ENCODE assay signal across 13 cellular contexts in genomic region chr11:32087602-32088001, GRCh38. TPM values are rescaled to one million over a fixed set of nuclear protein-coding genes. Genes with fewer than 3 reads are reported as not detected.
A peak's percentile ranks its signal among the peaks of the same experiment; 100 is the strongest.
DNase-seq lines count a peak whose midpoint lies in the region.
"Had no signal": no experiment of that assay in that cellular context is flagged by ENCODE, and none has a peak within 500 bp of the region (broad histone marks: within the 10 kb centered on the region; RNA-seq: fewer than 3 reads in every experiment).

No MANE protein-coding gene starts in this region.

- POLR2A ChIA-PET in CD8-positive, alpha-beta memory T cell (lab: Charles Lee): no interaction called here

- H3K36me3 ChIP-seq in CD8-positive, alpha-beta memory T cell (ENCODE audit: insufficient read depth, low read length): no peaks in the 10 kb centered on the region
- H3K36me3 ChIP-seq: cardiac muscle cell had no signal

- no peak overlapping the region for H3K4me3 Mint-ChIP-seq in activated naive CD4-positive, alpha-beta T cell treated with anti-CD3 and anti-CD28 coated beads for 36 hours
- peak overlapping the region in 1 of 7 donors; percentile 41 for H3K4me3 Mint-ChIP-seq in CD8-positive, alpha-beta memory T cell
- H3K4me3 Mint-ChIP-seq: nephron progenitor cell had no signal

- H3K9me3 ChIP-seq in CD8-positive, alpha-beta memory T cell (ENCODE audit: low read length): no peaks in the 10 kb centered on the region

- DNase-seq in activated naive CD4-positive, alpha-beta T cell treated with anti-CD3 and anti-CD28 coated beads for 36 hours: no peak
- no peak for DNase-seq in activated naive CD4-positive, alpha-beta T cell (lab: John Stamatoyannopoulos, UW)
- DNase-seq in M059J (ENCODE audit: low read depth) (peak; percentile 88), dermis blood vessel endothelial cell (peak; percentile 50), stromal cell of bone marrow (ENCODE audit: low read depth) (peak; percentile 40), NCI-H2171 (lab: John Stamatoyannopoulos, UW) (no peak), NCI-H2196 treated with DMSO at 0.1 percent for 48 hours (lab: John Stamatoyannopoulos, UW; ENCODE audit: unreplicated experiment) (no peak)
- no peak for DNase-seq in CD8-positive, alpha-beta memory T cell
- DNase-seq: AML-193, NCI-H187 treated with DMSO at 0.1 percent for 48 hours, nephron progenitor cell, SHP77 treated with DMSO at 0.1 percent for 48 hours had no signal

- H3K4me3 ChIP-seq in CD8-positive, alpha-beta memory T cell (ENCODE audit: low read length): no peak overlapping the region
- H3K4me3 ChIP-seq: cardiac muscle cell had no signal

- peaks cover 9% of the 10 kb centered on the region for H3K4me1 ChIP-seq in CD8-positive, alpha-beta memory T cell (ENCODE audit: insufficient read depth, low read length)

- H3K36me3 Mint-ChIP-seq in activated naive CD4-positive, alpha-beta T cell treated with anti-CD3 and anti-CD28 coated beads for 36 hours (ENCODE audit: low read depth): no peaks in the 10 kb centered on the region
- no peaks in the 10 kb centered on the region for H3K36me3 Mint-ChIP-seq in CD8-positive, alpha-beta memory T cell

- intact Hi-C loops in activated naive CD4-positive, alpha-beta T cell treated with anti-CD3 and anti-CD28 coated beads for 36 hours (cut with micrococcal nuclease): loop anchor here (1.0 to 5.0 kb wide), 3 partner anchors 578 to 1765 kb away; partner anchors contain the start of genes ARL14EP, CSTF3, ELP4 and IMMP1L

- no peaks in the 10 kb centered on the region for H3K27me3 ChIP-seq in CD8-positive, alpha-beta memory T cell (ENCODE audit: insufficient read depth, low read length, poor library complexity, severe bottlenecking)
- H3K27me3 ChIP-seq: cardiac muscle cell had no signal

- peaks cover 10% of the 10 kb centered on the region for H3K27me3 Mint-ChIP-seq in activated naive CD4-positive, alpha-beta T cell treated with anti-CD3 and anti-CD28 coated beads for 36 hours (ENCODE audit: low read depth)
- peaks cover 6 to 14% of the 10 kb centered on the region in 2 donors for H3K27me3 Mint-ChIP-seq in CD8-positive, alpha-beta memory T cell

- CTCF ChIA-PET in activated naive CD4-positive, alpha-beta T cell treated with anti-CD3 and anti-CD28 coated beads for 36 hours (lab: Charles Lee): interaction anchor here (1.6 kb wide), 1 partner anchor 13 kb away, joined by 6 read pairs; no protein-coding TSS in a partner anchor
- CTCF ChIA-PET in CD8-positive, alpha-beta memory T cell (lab: Charles Lee): no interaction called here

- H3K27ac ChIP-seq in CD8-positive, alpha-beta memory T cell (ENCODE audit: low read depth, low read length): no peak overlapping the region
- H3K27ac ChIP-seq: cardiac muscle cell had no signal

- H3K27ac Mint-ChIP-seq in activated naive CD4-positive, alpha-beta T cell treated with anti-CD3 and anti-CD28 coated beads for 36 hours: peak overlapping the region; percentile 55
- no peak overlapping the region for H3K27ac Mint-ChIP-seq in CD8-positive, alpha-beta memory T cell
- H3K27ac Mint-ChIP-seq: nephron progenitor cell had no signal

- peaks cover 27% of the 10 kb centered on the region for H3K4me1 Mint-ChIP-seq in activated naive CD4-positive, alpha-beta T cell treated with anti-CD3 and anti-CD28 coated beads for 36 hours (ENCODE audit: low read depth)
- H3K4me1 Mint-ChIP-seq in CD8-positive, alpha-beta memory T cell: peaks cover 11 to 12% (median 12%) of the 10 kb centered on the region in 3 donors

- no peaks in the 10 kb centered on the region for H3K9me3 Mint-ChIP-seq in activated naive CD4-positive, alpha-beta T cell treated with anti-CD3 and anti-CD28 coated beads for 36 hours
- H3K9me3 Mint-ChIP-seq in CD8-positive, alpha-beta memory T cell: no peaks in the 10 kb centered on the region
- H3K9me3 Mint-ChIP-seq: nephron progenitor cell had no signal

RNA-seq across cellular contexts. Expression of gene RCN1, which starts 3.3 kb away (rescaled TPM):
- total RNA-seq in activated naive CD4-positive, alpha-beta T cell treated with anti-CD3 and anti-CD28 coated beads for 36 hours: 10 to 100 TPM; 24.8 to 29.6 TPM
- 293 and 390 TPM in 2 replicates for total RNA-seq in M059J (2014; rRNA removed; shearing (Covaris generic))
- 299 and 565 TPM in 2 replicates for total RNA-seq in dermis blood vessel endothelial cell
- 10 to 100 TPM; 30.9 to 35.1 TPM for total RNA-seq in CD8-positive, alpha-beta memory T cell
- polyA plus RNA-seq in CD8-positive, alpha-beta memory T cell: 23.6 TPM

Comparison
In these comparisons a context has a peak if more than half of its experiments do, and no peak if none do; other contexts are left out.
1. DNase-seq: peak in M059J (single experiment), dermis blood vessel endothelial cell (single experiment) and stromal cell of bone marrow (single experiment); none in activated naive CD4-positive, alpha-beta T cell treated with anti-CD3 and anti-CD28 coated beads for 36 hours (single experiment), activated naive CD4-positive, alpha-beta T cell (0 of 4), CD8-positive, alpha-beta memory T cell (0 of 5), NCI-H2171 (single experiment) and NCI-H2196 treated with DMSO at 0.1 percent for 48 hours (single experiment).